Comparison of ENCODE assay signal across 9 cellular contexts in genomic region chr15:50881121-50882048, GRCh38. TPM values are rescaled to one million over a fixed set of nuclear protein-coding genes. Genes with fewer than 3 reads are reported as not detected.
DNase-seq lines count a peak whose midpoint lies in the region; ATAC-seq, FAIRE-seq and TF ChIP-seq lines count a peak whose summit lies in the region.
"Had no signal": no experiment of that assay in that cellular context is flagged by ENCODE, and none has a peak within 500 bp of the region (broad histone marks: within the 10 kb centered on the region; RNA-seq: fewer than 3 reads in every experiment).

No MANE protein-coding gene starts in this region.

- FAIRE-seq in H54 (lab: Jason Lieb, UNC), result no peak

- no peak for TF ChIP-seq POLR2A in H54 (IDR thresholded peaks at IDR 0.05; ENCODE audit: low read depth, low read length)

- no peaks in the 10 kb centered on the region for H3K36me3 Mint-ChIP-seq in activated T-helper 2 cell treated with anti-CD3 and anti-CD28 coated beads, Interferon-gamma antibody, Interleukin-2, Interleukin-4, amounts not matched to agents 10 μg/mL and 5 μg/mL and 100 μg/mL, durations not matched to agents 14 hours and 24 hours and 36 hours (ENCODE audit: low read depth)
- no peaks in the 10 kb centered on the region for H3K36me3 Mint-ChIP-seq in naive thymus-derived CD4-positive, alpha-beta T cell

- no peaks in the 10 kb centered on the region for H3K79me2 ChIP-seq in DND-41 (ENCODE audit: insufficient read depth, low read length)
- H3K79me2 ChIP-seq in MM.1S (ENCODE audit: low read length), result no peaks in the 10 kb centered on the region

- no peaks in the 10 kb centered on the region for H3K9me3 ChIP-seq in DND-41 (ENCODE audit: insufficient read depth, low read length, severe bottlenecking)
- no peaks in the 10 kb centered on the region for H3K9me3 ChIP-seq in MM.1S (replicated peaks; ENCODE audit: insufficient read depth, low read length)
- H3K9me3 ChIP-seq in naive thymus-derived CD4-positive, alpha-beta T cell (ENCODE audit: control insufficient read depth in 2 of 3, low read length in 3 of 3), result no peaks in the 10 kb centered on the region
- H3K9me3 ChIP-seq: transverse colon had no signal

- H3K27me3 ChIP-seq in DND-41 (ENCODE audit: insufficient read depth, low read length, poor library complexity), result no peaks in the 10 kb centered on the region
- no peaks in the 10 kb centered on the region for H3K27me3 ChIP-seq in MM.1S (replicated peaks; ENCODE audit: insufficient read depth, low read length)
- no peaks in the 10 kb centered on the region for H3K27me3 ChIP-seq in naive thymus-derived CD4-positive, alpha-beta T cell (ENCODE audit: control insufficient read depth in 2 of 2, insufficient read depth in 2 of 2, low read length in 2 of 2)
- H3K27me3 ChIP-seq: transverse colon had no signal

- peaks cover 83% of the 10 kb centered on the region for H3K4me1 Mint-ChIP-seq in activated T-helper 2 cell treated with anti-CD3 and anti-CD28 coated beads, Interferon-gamma antibody, Interleukin-2, Interleukin-4, amounts not matched to agents 10 μg/mL and 5 μg/mL and 100 μg/mL, durations not matched to agents 14 hours and 24 hours and 36 hours (ENCODE audit: low read depth)
- H3K4me1 Mint-ChIP-seq in naive thymus-derived CD4-positive, alpha-beta T cell, result peaks cover 13 to 83% (median 24%) of the 10 kb centered on the region in 7 donors

- CTCF ChIA-PET in naive thymus-derived CD4-positive, alpha-beta T cell (lab: Charles Lee), result no interaction called here

- ATAC-seq in DND-41 (ENCODE audit: insufficient read depth, low read depth), result no peak
- no peak for ATAC-seq in naive thymus-derived CD4-positive, alpha-beta T cell
- ATAC-seq in GM19324 (IDR thresholded peaks at IDR 0.05; ENCODE audit: low FRiP score, unreplicated experiment), result no peak
- no peak for ATAC-seq in HG02870 (IDR thresholded peaks at IDR 0.05; ENCODE audit: unreplicated experiment)

- peak overlapping the region; percentile 89 for H3K27ac Mint-ChIP-seq in activated T-helper 2 cell treated with anti-CD3 and anti-CD28 coated beads, Interferon-gamma antibody, Interleukin-2, Interleukin-4, amounts not matched to agents 10 μg/mL and 5 μg/mL and 100 μg/mL, durations not matched to agents 14 hours and 24 hours and 36 hours
- H3K27ac Mint-ChIP-seq in naive thymus-derived CD4-positive, alpha-beta T cell, result peak overlapping the region in 5 of 9 donors; percentile 48 to 91 (median 80)

- TF ChIP-seq CTCF in DND-41 (IDR thresholded peaks at IDR 0.05; ENCODE audit: borderline replicate concordance, extremely low read depth, low read length, poor library complexity, severe bottlenecking) (no peak), MM.1S (IDR thresholded peaks at IDR 0.05; ENCODE audit: low read length) (no peak)

- H3K36me3 ChIP-seq in DND-41 (ENCODE audit: insufficient read depth, low read length), result no peaks in the 10 kb centered on the region
- no peaks in the 10 kb centered on the region for H3K36me3 ChIP-seq in MM.1S (replicated peaks; ENCODE audit: insufficient read depth, low read length)
- no peaks in the 10 kb centered on the region for H3K36me3 ChIP-seq in naive thymus-derived CD4-positive, alpha-beta T cell (ENCODE audit: control insufficient read depth in 2 of 3, insufficient read depth in 3 of 3, low read length in 3 of 3)
- H3K36me3 ChIP-seq: transverse colon had no signal

- H3K27ac ChIP-seq in DND-41 (ENCODE audit: low read length), result peak overlapping the region; percentile 80
- peak overlapping the region; percentile 15; the same call in 1 of the 2 replicates for H3K27ac ChIP-seq in MM.1S (ENCODE audit: low read length)
- no peak overlapping the region for H3K27ac ChIP-seq in naive thymus-derived CD4-positive, alpha-beta T cell (ENCODE audit: low read depth, low read length)

- H3K4me2 ChIP-seq in DND-41 (ENCODE audit: insufficient read depth, low read length) (no peak overlapping the region), MM.1S (ENCODE audit: low read depth, low read length) (no peak overlapping the region)

- H3K9ac ChIP-seq in DND-41 (ENCODE audit: low read depth, low read length) (peak overlapping the region; percentile 52), MM.1S (ENCODE audit: low read length) (no peak overlapping the region)

- H4K20me1 ChIP-seq in DND-41 (ENCODE audit: insufficient read depth, low read length), result no peaks in the 10 kb centered on the region
- H4K20me1 ChIP-seq in MM.1S (ENCODE audit: insufficient read depth, low read length), result no peaks in the 10 kb centered on the region

- H3K4me1 ChIP-seq in DND-41 (ENCODE audit: insufficient read depth, low read length) (peaks cover 75% of the 10 kb centered on the region), MM.1S (ENCODE audit: low read length) (peaks cover 51% of the 10 kb centered on the region)
- peaks cover 0 to 5% of the 10 kb centered on the region in 2 donors for H3K4me1 ChIP-seq in naive thymus-derived CD4-positive, alpha-beta T cell (ENCODE audit: control insufficient read depth in 2 of 2, insufficient read depth in 2 of 2, low read length in 2 of 2)

- peaks cover 22% of the 10 kb centered on the region for H3F3A ChIP-seq in MM.1S (ENCODE audit: insufficient read depth, low read length)

- H3K9me3 Mint-ChIP-seq in activated T-helper 2 cell treated with anti-CD3 and anti-CD28 coated beads, Interferon-gamma antibody, Interleukin-2, Interleukin-4, amounts not matched to agents 10 μg/mL and 5 μg/mL and 100 μg/mL, durations not matched to agents 14 hours and 24 hours and 36 hours, result no peaks in the 10 kb centered on the region
- peaks cover 0 to 2% (median 0%) of the 10 kb centered on the region in 11 donors for H3K9me3 Mint-ChIP-seq in naive thymus-derived CD4-positive, alpha-beta T cell

- intact Hi-C loops in activated T-helper 2 cell treated with anti-CD3 and anti-CD28 coated beads, Interferon-gamma antibody, Interleukin-2, Interleukin-4, amounts not matched to agents 10 μg/mL and 5 μg/mL and 100 μg/mL, durations not matched to agents 14 hours and 24 hours and 36 hours (cut with micrococcal nuclease), result loop anchor here (2.0 to 10.0 kb wide), 2 partner anchors 195 to 1793 kb away; partner anchors contain the start of genes ATOSA and TRPM7
- intact Hi-C loops in naive thymus-derived CD4-positive, alpha-beta T cell (cut with micrococcal nuclease), result loop anchor here in 1 of 2 donors (5.0 kb wide), 1 partner anchor 529 kb away; no protein-coding TSS in a partner anchor

- H3K9me2 ChIP-seq in MM.1S (replicated peaks; ENCODE audit: insufficient read depth, low read length), result no peaks in the 10 kb centered on the region

- H2AFZ ChIP-seq in DND-41 (ENCODE audit: low read depth, low read length), result peak overlapping the region; percentile 79
- peak overlapping the region; percentile 9; the same call in 1 of the 2 replicates for H2AFZ ChIP-seq in MM.1S (ENCODE audit: low read length)

- DNase-seq in DND-41 (no peak), MM.1S (no peak), H54 (ENCODE audit: insufficient read length, low spot score) (no peak)
- no peak for DNase-seq in activated T-helper 2 cell treated with anti-CD3 and anti-CD28 coated beads, Interferon-gamma antibody, Interleukin-2, Interleukin-4, amounts not matched to agents 10 μg/mL and 5 μg/mL and 100 μg/mL, durations not matched to agents 14 hours and 24 hours and 36 hours (ENCODE audit: low spot score)
- no peak for DNase-seq in naive thymus-derived CD4-positive, alpha-beta T cell
- DNase-seq in stimulated activated CD4-positive, alpha-beta T cell treated with anti-CD3 and anti-CD28 coated beads, Interleukin-4, amount 100 ng/mL, for 1 hour, result no peak
- DNase-seq: transverse colon had no signal

- POLR2A ChIA-PET in naive thymus-derived CD4-positive, alpha-beta T cell (lab: Charles Lee), result no interaction called here

- H3K4me3 ChIP-seq in DND-41 (ENCODE audit: low read depth in 1 of 2, low read length in 2 of 2) (no peak overlapping the region), MM.1S (ENCODE audit: low read length) (no peak overlapping the region)
- H3K4me3 ChIP-seq in naive thymus-derived CD4-positive, alpha-beta T cell (ENCODE audit: low read length), result no peak overlapping the region
- H3K4me3 ChIP-seq: transverse colon had no signal

- no peaks in the 10 kb centered on the region for H3K27me3 Mint-ChIP-seq in activated T-helper 2 cell treated with anti-CD3 and anti-CD28 coated beads, Interferon-gamma antibody, Interleukin-2, Interleukin-4, amounts not matched to agents 10 μg/mL and 5 μg/mL and 100 μg/mL, durations not matched to agents 14 hours and 24 hours and 36 hours (ENCODE audit: low read depth)
- no peaks in the 10 kb centered on the region for H3K27me3 Mint-ChIP-seq in naive thymus-derived CD4-positive, alpha-beta T cell

- H3K4me3 Mint-ChIP-seq in activated T-helper 2 cell treated with anti-CD3 and anti-CD28 coated beads, Interferon-gamma antibody, Interleukin-2, Interleukin-4, amounts not matched to agents 10 μg/mL and 5 μg/mL and 100 μg/mL, durations not matched to agents 14 hours and 24 hours and 36 hours (ENCODE audit: low read depth), result no peak overlapping the region
- peak overlapping the region in 1 of 10 donors; percentile 12 for H3K4me3 Mint-ChIP-seq in naive thymus-derived CD4-positive, alpha-beta T cell

RNA-seq across cellular contexts. Expression of gene AP4E1, which starts 27.1 kb away (rescaled TPM):
- total RNA-seq in activated T-helper 2 cell treated with anti-CD3 and anti-CD28 coated beads, Interferon-gamma antibody, Interleukin-2, Interleukin-4, amounts not matched to agents 10 μg/mL and 5 μg/mL and 100 μg/mL, durations not matched to agents 14 hours and 24 hours and 36 hours, result 16.7 and 17.9 TPM in 2 replicates
- 10 to 100 TPM in 4 of 5 experiments, 1 to 10 TPM in 1; 9.9 to 13.8 (median 12.5) TPM for total RNA-seq in naive thymus-derived CD4-positive, alpha-beta T cell
- polyA plus RNA-seq in naive thymus-derived CD4-positive, alpha-beta T cell, result 1 to 10 TPM; 3.0 to 5.4 TPM
